Comparison of ENCODE assay signal across 9 cellular contexts in the genomic region with DNA sequence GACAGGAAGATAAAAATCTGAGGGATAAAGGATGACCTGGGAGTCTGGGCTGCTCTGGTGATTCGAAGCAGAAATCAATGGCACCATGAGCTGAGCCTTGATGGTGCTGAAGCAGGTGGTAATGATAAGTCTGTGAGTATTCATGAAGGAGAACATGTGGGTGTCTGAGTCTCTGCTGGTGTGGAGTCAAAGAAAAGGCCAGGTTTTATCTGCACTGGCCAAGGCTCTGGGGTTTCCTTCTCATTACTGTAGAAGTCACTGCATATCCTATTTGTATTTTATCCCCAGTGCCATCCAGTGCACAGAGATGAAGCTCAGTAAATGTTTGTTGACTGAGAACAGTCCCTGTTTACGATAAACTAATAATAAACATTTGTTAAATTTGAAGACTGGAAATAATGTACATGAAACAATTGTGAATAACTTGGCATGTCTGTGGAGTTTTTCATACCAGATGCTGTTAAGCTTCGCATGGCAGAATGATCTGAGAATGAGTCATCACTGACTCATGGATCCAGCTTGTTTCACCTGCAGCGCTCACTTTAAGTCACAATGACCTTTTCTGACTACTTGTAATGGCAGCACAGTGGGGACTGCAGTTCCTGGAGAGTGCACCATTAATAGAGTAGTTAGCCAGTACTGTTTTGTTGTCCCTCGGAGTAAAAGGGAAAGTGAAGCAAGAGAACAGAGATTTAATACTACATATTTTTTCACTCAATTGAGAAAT.
DNase-seq lines count a peak whose midpoint lies in the region; ATAC-seq and TF ChIP-seq lines count a peak whose summit lies in the region.
"Had no signal": no experiment of that assay in that cellular context is flagged by ENCODE, and none has a peak within 500 bp of the region (broad histone marks: within the 10 kb centered on the region; RNA-seq: fewer than 3 reads in every experiment).

No MANE protein-coding gene starts in this region.

- no peaks in the 10 kb centered on the region for H3K79me2 ChIP-seq in Karpas-422 (ENCODE audit: low read length)

- no peak overlapping the region for H3K9ac ChIP-seq in Karpas-422 (ENCODE audit: low read length)

- H3K4me3 ChIP-seq in epithelial cell of proximal tubule (ENCODE audit: low read depth, low read length) (no peak overlapping the region), Karpas-422 (ENCODE audit: low read length) (no peak overlapping the region)
- H3K4me3 ChIP-seq: dorsolateral prefrontal cortex had no signal

- H3K27ac ChIP-seq in Karpas-422 (ENCODE audit: low read length) = no peak overlapping the region
- H3K27ac ChIP-seq: dorsolateral prefrontal cortex had no signal

- H3K27me3 ChIP-seq in Karpas-422 (ENCODE audit: low read length) = no peaks in the 10 kb centered on the region

- H2AFZ ChIP-seq in Karpas-422 (ENCODE audit: low read length) = no peak overlapping the region

- H3K36me3 ChIP-seq in Karpas-422 (ENCODE audit: insufficient read depth, low read length) = no peaks in the 10 kb centered on the region

- no peaks in the 10 kb centered on the region for H3K9me3 ChIP-seq in Karpas-422 (ENCODE audit: low read length)

- H3K9me2 ChIP-seq in Karpas-422 (replicated peaks; ENCODE audit: insufficient read depth, low read length) = no peaks in the 10 kb centered on the region

- no peak for TF ChIP-seq CTCF in epithelial cell of proximal tubule (conservative IDR thresholded peaks at IDR 0.05; ENCODE audit: low read depth, low read length)

- no peaks in the 10 kb centered on the region for H4K20me1 ChIP-seq in Karpas-422 (ENCODE audit: insufficient read depth, low read depth, low read length)

- H3K4me2 ChIP-seq in Karpas-422 (ENCODE audit: low read depth, low read length, poor library complexity, severe bottlenecking) = no peak overlapping the region

- H3K4me1 ChIP-seq in Karpas-422 (ENCODE audit: low read length) = no peaks in the 10 kb centered on the region

- DNase-seq in stimulated activated CD4-positive, alpha-beta T cell treated with anti-CD3 and anti-CD28 coated beads, Interleukin-1b, Interleukin-23, amount 100 ng/mL, for 48 hours = peak; percentile 6
- DNase-seq in stimulated activated CD4-positive, alpha-beta T cell treated with anti-CD3 and anti-CD28 coated beads, Interleukin-4, amount 100 ng/mL, for 24 hours = no peak
- DNase-seq in NCI-H2227 (lab: John Stamatoyannopoulos, UW; ENCODE audit: unreplicated experiment) = peak; percentile 7
- DNase-seq in epithelial cell of proximal tubule (ENCODE audit: low read depth) = peak; percentile 94
- DNase-seq in stimulated activated naive CD8-positive, alpha-beta T cell treated with anti-CD3 and anti-CD28 coated beads, Interleukin-15, Interleukin-2, amounts not matched to agents 100 U/mL and 50 U/mL, for 24 hours = peak; percentile 4
- DNase-seq in Karpas-422 = no peak
- DNase-seq in activated CD4-positive, alpha-beta T cell treated with anti-CD3 and anti-CD28 coated beads, Interleukin-2, amount 50 U/mL, for 4 hours = no peak

- ATAC-seq in HG02642 (IDR thresholded peaks at IDR 0.05; ENCODE audit: poor library complexity, unreplicated experiment) = peak; percentile 82
- peak; percentile 85 for ATAC-seq in stimulated activated naive CD8-positive, alpha-beta T cell treated with anti-CD3 and anti-CD28 coated beads, Interleukin-15, Interleukin-2, amounts not matched to agents 100 U/mL and 50 U/mL, for 24 hours

Comparison
In these comparisons a context has a peak if more than half of its experiments do, and no peak if none do; other contexts are left out.
1. DNase-seq: peak in stimulated activated CD4-positive, alpha-beta T cell treated with anti-CD3 and anti-CD28 coated beads, Interleukin-1b, Interleukin-23, amount 100 ng/mL, for 48 hours (single experiment), NCI-H2227 (single experiment), epithelial cell of proximal tubule (single experiment) and stimulated activated naive CD8-positive, alpha-beta T cell treated with anti-CD3 and anti-CD28 coated beads, Interleukin-15, Interleukin-2, amounts not matched to agents 100 U/mL and 50 U/mL, for 24 hours (single experiment); none in stimulated activated CD4-positive, alpha-beta T cell treated with anti-CD3 and anti-CD28 coated beads, Interleukin-4, amount 100 ng/mL, for 24 hours (single experiment), Karpas-422 (single experiment) and activated CD4-positive, alpha-beta T cell treated with anti-CD3 and anti-CD28 coated beads, Interleukin-2, amount 50 U/mL, for 4 hours (0 of 2).